6 cellular contexts compared by ENCODE assay signal in genomic region chr17:60433021-60433997, GRCh38. TPM values are rescaled to one million over a fixed set of nuclear protein-coding genes. Genes with fewer than 3 reads are reported as not detected.
"Had no signal": no experiment of that assay in that cellular context is flagged by ENCODE, and none has a peak within 500 bp of the region (broad histone marks: within the 10 kb centered on the region; RNA-seq: fewer than 3 reads in every experiment).

No MANE protein-coding gene starts in this region.

RNA-seq across cellular contexts. Expression of gene CHCT1, which starts 11.0 kb away (rescaled TPM):
- total RNA-seq: NCI-H460, PC-9, Peyer's patch, Right ventricle myocardium inferior, RPMI7951, SJCRH30 had no signal
